ENCODE assay signal across 3 cellular contexts in the genomic region with DNA sequence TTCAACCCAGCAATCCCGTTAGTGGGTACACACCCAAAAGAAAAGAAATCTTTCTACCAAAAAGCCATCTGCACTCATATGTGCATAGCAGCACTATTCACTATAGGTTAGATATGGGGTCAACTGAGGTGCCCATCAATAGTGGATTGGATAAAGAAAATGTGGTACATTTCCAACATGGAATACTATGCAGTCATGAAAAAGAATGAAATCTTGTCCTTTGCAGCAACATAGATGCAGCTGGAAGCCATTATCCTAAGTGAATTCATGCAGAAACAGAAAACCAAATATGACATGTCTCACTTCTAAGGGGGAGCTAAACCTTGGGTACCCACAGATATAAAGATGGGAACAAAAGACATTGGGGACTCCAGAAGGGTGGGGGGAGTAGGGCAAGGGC.
TF ChIP-seq lines count a peak whose summit lies in the region.

No MANE protein-coding gene starts in this region.

TF ChIP-seq in HEK293, 187 proteins besides CTCF, POLR2A, EP300 and RAD21:
- TF ChIP-seq ZNF146 (tag by site-specific recombination; IDR thresholded peaks at IDR 0.05): peak; percentile 98
- TF ChIP-seq, protein P1, sequence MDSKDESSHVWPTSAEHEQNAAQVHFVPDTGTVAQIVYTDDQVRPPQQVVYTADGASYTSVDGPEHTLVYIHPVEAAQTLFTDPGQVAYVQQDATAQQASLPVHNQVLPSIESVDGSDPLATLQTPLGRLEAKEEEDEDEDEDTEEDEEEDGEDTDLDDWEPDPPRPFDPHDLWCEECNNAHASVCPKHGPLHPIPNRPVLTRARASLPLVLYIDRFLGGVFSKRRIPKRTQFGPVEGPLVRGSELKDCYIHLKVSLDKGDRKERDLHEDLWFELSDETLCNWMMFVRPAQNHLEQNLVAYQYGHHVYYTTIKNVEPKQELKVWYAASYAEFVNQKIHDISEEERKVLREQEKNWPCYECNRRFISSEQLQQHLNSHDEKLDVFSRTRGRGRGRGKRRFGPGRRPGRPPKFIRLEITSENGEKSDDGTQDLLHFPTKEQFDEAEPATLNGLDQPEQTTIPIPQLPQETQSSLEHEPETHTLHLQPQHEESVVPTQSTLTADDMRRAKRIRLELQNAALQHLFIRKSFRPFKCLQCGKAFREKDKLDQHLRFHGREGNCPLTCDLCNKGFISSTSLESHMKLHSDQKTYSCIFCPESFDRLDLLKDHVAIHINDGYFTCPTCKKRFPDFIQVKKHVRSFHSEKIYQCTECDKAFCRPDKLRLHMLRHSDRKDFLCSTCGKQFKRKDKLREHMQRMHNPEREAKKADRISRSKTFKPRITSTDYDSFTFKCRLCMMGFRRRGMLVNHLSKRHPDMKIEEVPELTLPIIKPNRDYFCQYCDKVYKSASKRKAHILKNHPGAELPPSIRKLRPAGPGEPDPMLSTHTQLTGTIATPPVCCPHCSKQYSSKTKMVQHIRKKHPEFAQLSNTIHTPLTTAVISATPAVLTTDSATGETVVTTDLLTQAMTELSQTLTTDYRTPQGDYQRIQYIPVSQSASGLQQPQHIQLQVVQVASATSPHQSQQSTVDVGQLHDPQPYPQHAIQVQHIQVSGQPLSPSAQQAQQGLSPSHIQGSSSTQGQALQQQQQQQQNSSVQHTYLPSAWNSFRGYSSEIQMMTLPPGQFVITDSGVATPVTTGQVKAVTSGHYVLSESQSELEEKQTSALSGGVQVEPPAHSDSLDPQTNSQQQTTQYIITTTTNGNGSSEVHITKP (tag by site-specific recombination; IDR thresholded peaks at IDR 0.05): no peak
- TF ChIP-seq, protein P2, sequence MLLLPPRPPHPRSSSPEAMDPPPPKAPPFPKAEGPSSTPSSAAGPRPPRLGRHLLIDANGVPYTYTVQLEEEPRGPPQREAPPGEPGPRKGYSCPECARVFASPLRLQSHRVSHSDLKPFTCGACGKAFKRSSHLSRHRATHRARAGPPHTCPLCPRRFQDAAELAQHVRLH (tag by site-specific recombination; IDR thresholded peaks at IDR 0.05): peak; percentile 65

TF ChIP-seq in K562, 482 proteins besides CTCF, POLR2A, EP300 and RAD21:
- TF ChIP-seq ZNF146 (CRISPR knock-in tag; IDR thresholded peaks at IDR 0.05; ENCODE audit: unreplicated experiment) (peak; percentile 89), RBM25 (IDR thresholded peaks at IDR 0.05; ENCODE audit: low read depth, low read length, severe bottlenecking) (peak; percentile 69), BCOR (IDR thresholded peaks at IDR 0.05) (peak; percentile 53; the same call in 1 of the 2 replicates)
- TF ChIP-seq, protein P3, sequence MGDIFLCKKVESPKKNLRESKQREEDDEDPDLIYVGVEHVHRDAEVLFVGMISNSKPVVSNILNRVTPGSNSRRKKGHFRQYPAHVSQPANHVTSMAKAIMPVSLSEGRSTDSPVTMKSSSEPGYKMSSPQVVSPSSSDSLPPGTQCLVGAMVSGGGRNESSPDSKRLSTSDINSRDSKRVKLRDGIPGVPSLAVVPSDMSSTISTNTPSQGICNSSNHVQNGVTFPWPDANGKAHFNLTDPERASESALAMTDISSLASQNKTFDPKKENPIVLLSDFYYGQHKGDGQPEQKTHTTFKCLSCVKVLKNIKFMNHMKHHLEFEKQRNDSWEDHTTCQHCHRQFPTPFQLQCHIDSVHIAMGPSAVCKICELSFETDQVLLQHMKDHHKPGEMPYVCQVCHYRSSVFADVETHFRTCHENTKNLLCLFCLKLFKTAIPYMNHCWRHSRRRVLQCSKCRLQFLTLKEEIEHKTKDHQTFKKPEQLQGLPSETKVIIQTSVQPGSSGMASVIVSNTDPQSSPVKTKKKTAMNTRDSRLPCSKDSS (IDR thresholded peaks at IDR 0.05; ENCODE audit: low read depth, partially characterized antibody): no peak
TF ChIP-seq in K562: peak in this region for 3.

TF ChIP-seq in H1, 55 proteins besides CTCF, POLR2A, EP300 and RAD21:
- TF ChIP-seq SIN3A (conservative IDR thresholded peaks at IDR 0.05 in 1 of 2, IDR thresholded peaks at IDR 0.05 in 1 of 2; ENCODE audit: low read depth in 1 of 2, low read length in 2 of 2) (no peak), KDM1A (IDR thresholded peaks at IDR 0.05; ENCODE audit: borderline replicate concordance, low read length) (peak; percentile 79; the same call in 1 of the 2 replicates), YY1 (IDR thresholded peaks at IDR 0.05; ENCODE audit: low read depth, low read length) (no peak), TAF1 (IDR thresholded peaks at IDR 0.05; ENCODE audit: low read depth, low read length) (no peak), BACH1 (IDR thresholded peaks at IDR 0.05; ENCODE audit: low read length) (no peak)
